ENCODE assay signal across 1 cellular context in genomic region chr7:36712015-36712414, GRCh38.
TF ChIP-seq lines count a peak whose summit lies in the region.

No MANE protein-coding gene starts in this region.

TF ChIP-seq in GM23338, 12 proteins besides CTCF, POLR2A, EP300 and RAD21 (continued from another document):
- no peak for TF ChIP-seq ZNF462 (CRISPR knock-in tag; IDR thresholded peaks at IDR 0.05)
- TF ChIP-seq REST (IDR thresholded peaks at IDR 0.05; ENCODE audit: unreplicated experiment): no peak
- TF ChIP-seq STAT1 (IDR thresholded peaks at IDR 0.05; ENCODE audit: unreplicated experiment): no peak
- no peak for TF ChIP-seq EZH2phosphoT487 (IDR thresholded peaks at IDR 0.05; ENCODE audit: unreplicated experiment)
- no peak for TF ChIP-seq ETS1 (IDR thresholded peaks at IDR 0.05)
- no peak for TF ChIP-seq NANOG (IDR thresholded peaks at IDR 0.05; ENCODE audit: borderline replicate concordance)
- TF ChIP-seq ZNF331 (CRISPR knock-in tag; IDR thresholded peaks at IDR 0.05; ENCODE audit: low read depth): no peak
- no peak for TF ChIP-seq CREB1 (CRISPR knock-in tag; IDR thresholded peaks at IDR 0.05; ENCODE audit: low read depth)
TF ChIP-seq in GM23338: peak in this region for 0.
